ENCODE assay signal across 12 cellular contexts in genomic region chr17:44733753-44734152, GRCh38. TPM values are rescaled to one million over a fixed set of nuclear protein-coding genes. Genes with fewer than 3 reads are reported as not detected.
DNase-seq lines count a peak whose midpoint lies in the region; ATAC-seq, FAIRE-seq and TF ChIP-seq lines count a peak whose summit lies in the region.
"Had no signal": no experiment of that assay in that cellular context is flagged by ENCODE, and none has a peak within 500 bp of the region (broad histone marks: within the 10 kb centered on the region; RNA-seq: fewer than 3 reads in every experiment).

No MANE protein-coding gene starts in this region.

- no peak overlapping the region for H3K27ac Mint-ChIP-seq in astrocyte (ENCODE audit: unreplicated experiment)

- no peak overlapping the region for H2AFZ ChIP-seq in astrocyte (ENCODE audit: low read depth, low read length)

- peak; percentile 6 for TF ChIP-seq CTCF in astrocyte (IDR thresholded peaks at IDR 0.05; ENCODE audit: insufficient read depth, low read depth, low read length)
- no peak for TF ChIP-seq CTCF in tibial artery (IDR thresholded peaks at IDR 0.05)

- no peak overlapping the region for H3K4me3 ChIP-seq in astrocyte (ENCODE audit: insufficient read depth, low read depth, low read length)
- no peak overlapping the region for H3K4me3 ChIP-seq in tibial artery
- H3K4me3 ChIP-seq: vagina had no signal

- H3K27ac ChIP-seq in astrocyte (ENCODE audit: low read depth, low read length) (no peak overlapping the region), tibial artery (no peak overlapping the region)
- H3K27ac ChIP-seq: vagina had no signal

- no peaks in the 10 kb centered on the region for H3K79me2 ChIP-seq in astrocyte (ENCODE audit: insufficient read depth, low read length)

- H3K36me3 ChIP-seq in astrocyte (ENCODE audit: insufficient read depth, low read length) (peaks cover 7% of the 10 kb centered on the region), tibial artery (peaks cover 0 to 23% (median 8%) of the 10 kb centered on the region in 3 donors)

- no peaks in the 10 kb centered on the region for H3K27me3 Mint-ChIP-seq in astrocyte (ENCODE audit: low read depth, unreplicated experiment)

- no peak for ATAC-seq in HG03378 (IDR thresholded peaks at IDR 0.05; ENCODE audit: unreplicated experiment)
- ATAC-seq: activated CD4-positive, CD25-positive, alpha-beta regulatory T cell treated with anti-CD3 and anti-CD28 coated beads, Interleukin-2, amount 50 U/mL, for 24 hours had no signal

- DNase-seq in DMS 273 treated with DMSO at 0.1 percent for 48 hours (lab: John Stamatoyannopoulos, UW): peak; percentile 42
- DNase-seq in HTR-8/SVneo (ENCODE audit: insufficient read length, low spot score): peak; percentile 48
- DNase-seq in astrocyte (ENCODE audit: low read depth): no peak
- peak; percentile 79 for DNase-seq in iPS-NIHi7 (ENCODE audit: extremely low spot score)
- DNase-seq in COR-L47 (lab: John Stamatoyannopoulos, UW): no peak
- no peak for DNase-seq in tibial artery
- no peak for DNase-seq in activated CD8-positive, alpha-beta memory T cell treated with anti-CD3 and anti-CD28 coated beads, Interleukin-2, amount 50 U/mL, for 4 hours
- DNase-seq: NCI-H1417; stimulated activated CD4-positive, alpha-beta T cell treated with anti-CD3 and anti-CD28 coated beads, Interleukin-1b, Interleukin-23, amount 100 ng/mL, for 48 hours had no signal

- intact Hi-C loops in tibial artery (cut with DNase I; ENCODE audit: low total_unique reads): no loop called here

- no peak overlapping the region for H3K9ac ChIP-seq in astrocyte (ENCODE audit: low read length)

- H3K27me3 ChIP-seq in astrocyte (ENCODE audit: insufficient read depth, low read length) (no peaks in the 10 kb centered on the region), tibial artery (no peaks in the 10 kb centered on the region)
- H3K27me3 ChIP-seq: vagina had no signal

- H4K20me1 ChIP-seq in astrocyte (ENCODE audit: insufficient read depth, low read length): no peaks in the 10 kb centered on the region

- no peak overlapping the region for H3K4me3 Mint-ChIP-seq in astrocyte (ENCODE audit: unreplicated experiment)

- no peaks in the 10 kb centered on the region for H3K9me3 Mint-ChIP-seq in astrocyte (ENCODE audit: unreplicated experiment)

- peaks cover 8% of the 10 kb centered on the region for H3K4me1 Mint-ChIP-seq in astrocyte (ENCODE audit: low read depth, unreplicated experiment)

- H3K4me2 ChIP-seq in astrocyte (ENCODE audit: low read length): no peak overlapping the region

- no peaks in the 10 kb centered on the region for H3K4me1 ChIP-seq in astrocyte (ENCODE audit: insufficient read depth, low read length)
- no peaks in the 10 kb centered on the region for H3K4me1 ChIP-seq in tibial artery
- H3K4me1 ChIP-seq: vagina had no signal

- no peaks in the 10 kb centered on the region for H3K9me3 ChIP-seq in astrocyte (ENCODE audit: insufficient read depth, low read depth, low read length)
- H3K9me3 ChIP-seq in tibial artery: no peaks in the 10 kb centered on the region
- H3K9me3 ChIP-seq: vagina had no signal

- peaks cover 15% of the 10 kb centered on the region for H3K36me3 Mint-ChIP-seq in astrocyte (ENCODE audit: low read depth, unreplicated experiment)

- FAIRE-seq in HTR-8/SVneo (lab: Jason Lieb, UNC) (peak; percentile 86), astrocyte (lab: Jason Lieb, UNC) (no peak)

RNA-seq across cellular contexts. Expression of gene ADAM11, which starts 25.0 kb away (rescaled TPM):
- 0.43 and 0.65 TPM in 2 replicates for total RNA-seq in astrocyte

RNA-seq across cellular contexts. Expression of gene DBF4B, which starts 25.3 kb away (rescaled TPM):
- total RNA-seq in astrocyte: 7.5 and 9.5 TPM in 2 replicates

RNA-seq across cellular contexts. Expression of gene CCDC43, which starts 44.2 kb away (rescaled TPM):
- total RNA-seq in astrocyte: 29.3 and 31.9 TPM in 2 replicates

Comparison
In these comparisons a context has a peak if more than half of its experiments do, and no peak if none do; other contexts are left out.
1. DNase-seq: peak in DMS 273 treated with DMSO at 0.1 percent for 48 hours (single experiment), HTR-8/SVneo (single experiment) and iPS-NIHi7 (single experiment); none in astrocyte (single experiment), COR-L47 (single experiment), tibial artery (0 of 2) and activated CD8-positive, alpha-beta memory T cell treated with anti-CD3 and anti-CD28 coated beads, Interleukin-2, amount 50 U/mL, for 4 hours (single experiment).